24 cellular contexts compared by ENCODE assay signal in the genomic region with DNA sequence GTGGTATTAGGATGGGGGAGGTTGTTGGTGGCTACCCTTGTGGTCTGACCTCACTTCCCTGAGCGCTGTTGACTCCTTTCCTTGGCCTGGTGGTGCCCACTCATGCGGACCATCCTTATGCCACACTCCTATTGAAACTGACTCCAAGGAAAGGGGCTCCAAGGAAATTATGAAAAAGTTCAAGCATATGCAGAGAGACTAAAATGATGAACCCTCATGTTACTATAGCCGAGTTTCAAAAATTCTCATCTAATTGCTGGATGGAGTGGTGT.
DNase-seq lines count a peak whose midpoint lies in the region; ATAC-seq and TF ChIP-seq lines count a peak whose summit lies in the region.
"Had no signal": no experiment of that assay in that cellular context is flagged by ENCODE, and none has a peak within 500 bp of the region (broad histone marks: within the 10 kb centered on the region; RNA-seq: fewer than 3 reads in every experiment).

No MANE protein-coding gene starts in this region.

- H3K4me3 ChIP-seq in mammary epithelial cell (replicated peaks in 1 of 3; ENCODE audit: insufficient read depth in 1 of 3, low read depth in 2 of 3, low read length in 3 of 3) = no peak overlapping the region
- H3K4me3 ChIP-seq in RWPE2 (ENCODE audit: severe bottlenecking) = no peak overlapping the region
- H3K4me3 ChIP-seq in mesenchymal stem cell (ENCODE audit: insufficient read depth in 1 of 2, low read depth in 1 of 2, low read length in 2 of 2) = no peak overlapping the region
- H3K4me3 ChIP-seq in brain microvascular endothelial cell (ENCODE audit: low read depth, low read length) = no peak overlapping the region
- H3K4me3 ChIP-seq: GM23338, K562, SK-N-MC had no signal

- H3K27me3 Mint-ChIP-seq in MCF 10A (ENCODE audit: insufficient read depth, unreplicated experiment) (no peaks in the 10 kb centered on the region), nephron progenitor cell (ENCODE audit: low read depth, poor library complexity) (peaks cover 20% of the 10 kb centered on the region)

- H3K27ac ChIP-seq in mammary epithelial cell (ENCODE audit: insufficient read depth, low read depth, low read length) (no peak overlapping the region), RWPE2 (ENCODE audit: poor library complexity, severe bottlenecking) (peak overlapping the region; percentile 40), mesenchymal stem cell (ENCODE audit: low read length, poor library complexity, severe bottlenecking) (no peak overlapping the region), brain microvascular endothelial cell (no peak overlapping the region)
- H3K27ac ChIP-seq: 22Rv1, SK-N-MC had no signal

- no peaks in the 10 kb centered on the region for H3K79me2 ChIP-seq in mammary epithelial cell (ENCODE audit: insufficient read depth, low read length)

- H3K9me3 ChIP-seq in mammary epithelial cell (replicated peaks; ENCODE audit: insufficient read depth, low read length) (no peaks in the 10 kb centered on the region), RWPE2 (ENCODE audit: severe bottlenecking) (no peaks in the 10 kb centered on the region), mesenchymal stem cell (ENCODE audit: control insufficient read depth, low read length) (no peaks in the 10 kb centered on the region)

- H2BK120ac ChIP-seq in mesenchymal stem cell (ENCODE audit: low read depth, low read length) = no peak overlapping the region

- no peak overlapping the region for H3K18ac ChIP-seq in mesenchymal stem cell (ENCODE audit: low read depth in 1 of 2, low read length in 2 of 2)

- BruUV-seq in MCF 10A (replicated peaks; lab: Mats Ljungman, UMichigan) (no TSS peak), mammary epithelial cell (replicated peaks; lab: Mats Ljungman, UMichigan) (no TSS peak)

- dilution Hi-C loops in mammary epithelial cell (cut with HindIII; ENCODE audit: low sequenced_read_pairs) = no loop called here

- intact Hi-C loops in MCF 10A (cut with micrococcal nuclease) (no loop called here), mammary epithelial cell (cut with micrococcal nuclease) (no loop called here)

- H4K20me1 ChIP-seq in mammary epithelial cell (ENCODE audit: insufficient read depth, low read length) = no peaks in the 10 kb centered on the region

- no peak overlapping the region for H3K14ac ChIP-seq in mesenchymal stem cell (ENCODE audit: low read length in 2 of 2)

- H3K79me1 ChIP-seq in mesenchymal stem cell (replicated peaks; ENCODE audit: low read length, poor library complexity, severe bottlenecking) = no peaks in the 10 kb centered on the region

- no peak overlapping the region for H2AFZ ChIP-seq in mammary epithelial cell (ENCODE audit: low read depth, low read length)
- H2AFZ ChIP-seq in mesenchymal stem cell (ENCODE audit: low read depth, low read length) = no peak overlapping the region
- H2AFZ ChIP-seq: GM23338 had no signal

- H3K27ac Mint-ChIP-seq in MCF 10A (ENCODE audit: low read depth, unreplicated experiment) = peak overlapping the region; percentile 31
- H3K27ac Mint-ChIP-seq in nephron progenitor cell = no peak overlapping the region
- H3K27ac Mint-ChIP-seq: B cell, GM23338, H9 had no signal

- H2BK5ac ChIP-seq in mesenchymal stem cell (ENCODE audit: low read depth, low read length, poor library complexity, severe bottlenecking) = no peak overlapping the region

- H3K9ac ChIP-seq in mammary epithelial cell (ENCODE audit: insufficient read depth, low read length) (no peak overlapping the region), mesenchymal stem cell (ENCODE audit: low read length) (no peak overlapping the region)

- no peak overlapping the region for H3K23ac ChIP-seq in mesenchymal stem cell (ENCODE audit: low read length in 2 of 2)

- H3K9me3 Mint-ChIP-seq in MCF 10A (ENCODE audit: unreplicated experiment) (no peaks in the 10 kb centered on the region), nephron progenitor cell (no peaks in the 10 kb centered on the region)
- H3K9me3 Mint-ChIP-seq: GM23338, H9 had no signal

- H3K4me2 ChIP-seq in mammary epithelial cell (ENCODE audit: insufficient read depth, low read depth, low read length) (no peak overlapping the region), mesenchymal stem cell (ENCODE audit: low read length, poor library complexity, severe bottlenecking) (no peak overlapping the region)
- H3K4me2 ChIP-seq: GM23338 had no signal

- no peak for ATAC-seq in RWPE2 (ENCODE audit: low read depth)
- ATAC-seq: GM23338 had no signal

- peak overlapping the region; percentile 5 for H2AK5ac ChIP-seq in mesenchymal stem cell (ENCODE audit: low read length, severe bottlenecking)

- no peak for TF ChIP-seq CTCF in MCF 10A (IDR thresholded peaks at IDR 0.05; ENCODE audit: unreplicated experiment)
- no peak for TF ChIP-seq CTCF in mammary epithelial cell (conservative IDR thresholded peaks at IDR 0.05 in 1 of 2, IDR thresholded peaks at IDR 0.05 in 1 of 2; ENCODE audit: extremely low read depth in 1 of 2, insufficient read depth in 1 of 2, low read depth in 1 of 2, low read length in 2 of 2)
- no peak for TF ChIP-seq CTCF in RWPE2 (IDR thresholded peaks at IDR 0.05; ENCODE audit: poor library complexity, severe bottlenecking)
- no peak for TF ChIP-seq CTCF in brain microvascular endothelial cell (IDR thresholded peaks at IDR 0.05; ENCODE audit: low read depth, low read length, missing control alignments)
- TF ChIP-seq CTCF in nephron progenitor cell (IDR thresholded peaks at IDR 0.05) = no peak

- TF ChIP-seq POLR2A in erythroblast (IDR thresholded peaks at IDR 0.05; ENCODE audit: low read length) = no peak

- no peak overlapping the region for H4K8ac ChIP-seq in mesenchymal stem cell (ENCODE audit: low read length)

- H3K36me3 Mint-ChIP-seq in MCF 10A (ENCODE audit: insufficient read depth, unreplicated experiment) (no peaks in the 10 kb centered on the region), nephron progenitor cell (ENCODE audit: low read depth) (no peaks in the 10 kb centered on the region)

- H3K4me1 Mint-ChIP-seq in MCF 10A (ENCODE audit: insufficient read depth, unreplicated experiment) = peaks cover 5% of the 10 kb centered on the region
- peaks cover 44% of the 10 kb centered on the region for H3K4me1 Mint-ChIP-seq in nephron progenitor cell

- H3K36me3 ChIP-seq in mammary epithelial cell (ENCODE audit: insufficient read depth, low read length) (no peaks in the 10 kb centered on the region), RWPE2 (ENCODE audit: low read depth) (no peaks in the 10 kb centered on the region), mesenchymal stem cell (ENCODE audit: control insufficient read depth in 1 of 2, insufficient read depth in 2 of 2, low read depth in 1 of 2, low read length in 2 of 2) (no peaks in the 10 kb centered on the region), brain microvascular endothelial cell (replicated peaks) (no peaks in the 10 kb centered on the region)

- H3K4me3 Mint-ChIP-seq in MCF 10A (ENCODE audit: unreplicated experiment) (no peak overlapping the region), nephron progenitor cell (no peak overlapping the region)
- H3K4me3 Mint-ChIP-seq: B cell, GM23338, H9 had no signal

- 100% methylated on average over 3 of the region's 3 CpGs for WGBS in mammary epithelial cell (ENCODE audit: low coverage, missing lambda C conversion rate)
- 100% methylated on average over 3 of the region's 3 CpGs for WGBS in mesenchymal stem cell

- H3K27me3 ChIP-seq in mammary epithelial cell (ENCODE audit: insufficient read depth, low read length) (no peaks in the 10 kb centered on the region), RWPE2 (ENCODE audit: insufficient read depth, poor library complexity, severe bottlenecking) (no peaks in the 10 kb centered on the region), mesenchymal stem cell (ENCODE audit: control insufficient read depth in 1 of 2, insufficient read depth in 1 of 2, low read length in 2 of 2) (peaks cover 0 to 12% of the 10 kb centered on the region in 2 experiments), brain microvascular endothelial cell (replicated peaks) (no peaks in the 10 kb centered on the region)

- in situ Hi-C loops in mammary epithelial cell (cut with MboI; ENCODE audit: low sequenced_read_pairs in 2 of 2) (no loop called here), brain microvascular endothelial cell (cut with HindIII; ENCODE audit: low pct_ligation_motif_present, low sequenced_read_pairs) (no loop called here)

- POLR2A ChIA-PET in MCF 10A (lab: Yijun Ruan, JAX) = interaction anchor here (0.7 kb wide), 1 partner anchor 1792 kb away, joined by 3 read pairs; no protein-coding TSS in a partner anchor

- H3K4me1 ChIP-seq in mammary epithelial cell (ENCODE audit: insufficient read depth, low read length) (no peaks in the 10 kb centered on the region), RWPE2 (ENCODE audit: insufficient read depth, poor library complexity, severe bottlenecking) (peaks cover 22% of the 10 kb centered on the region), mesenchymal stem cell (ENCODE audit: control insufficient read depth, insufficient read depth, low read depth, low read length) (peaks cover 20% of the 10 kb centered on the region)

- no peak for DNase-seq in MCF 10A (ENCODE audit: unreplicated experiment)
- no peak for DNase-seq in mammary epithelial cell
- DNase-seq in RWPE2 (ENCODE audit: low spot score) = no peak
- no peak for DNase-seq in mesenchymal stem cell
- no peak for DNase-seq in brain microvascular endothelial cell
- no peak for DNase-seq in nephron progenitor cell
- no peak for DNase-seq in erythroblast (lab: John Stamatoyannopoulos, UW)
- no peak for DNase-seq in mesenteric fat pad (ENCODE audit: low spot score)
- DNase-seq: DND-41; H9; Kasumi-1; MV-4-11; NCI-H146; NCI-H1930; NCI-H446; NCI-H524 treated with DMSO at 0.1 percent for 48 hours; NCI-H82; NK-92 treated with Interleukin-12 subunit alpha and Interleukin-12 subunit beta, amount 100 ng/mL, for 24 hours; SIG-M5 had no signal

- H2BK12ac ChIP-seq in mesenchymal stem cell (ENCODE audit: low read length in 2 of 2) = no peak overlapping the region

- H3K4ac ChIP-seq in mesenchymal stem cell (ENCODE audit: low read depth in 1 of 2, low read length in 2 of 2) = no peak overlapping the region

- CTCF ChIA-PET in MCF 10A (lab: Yijun Ruan, JAX) (no interaction called here), mammary epithelial cell (lab: Charles Lee; ENCODE audit: low non-redundant PET) (no interaction called here)

- no peak overlapping the region for H2BK15ac ChIP-seq in mesenchymal stem cell (ENCODE audit: low read depth, poor library complexity, severe bottlenecking)

- H4K91ac ChIP-seq in mesenchymal stem cell (ENCODE audit: low read length) = no peak overlapping the region
